In genomic region chr6:140283197-140283596, GRCh38 we compare ENCODE assay signal across 18 cellular contexts.
DNase-seq lines count a peak whose midpoint lies in the region; ATAC-seq and TF ChIP-seq lines count a peak whose summit lies in the region.
"Had no signal": no experiment of that assay in that cellular context is flagged by ENCODE, and none has a peak within 500 bp of the region (broad histone marks: within the 10 kb centered on the region; RNA-seq: fewer than 3 reads in every experiment).

No MANE protein-coding gene starts in this region.

- H3K9me3 ChIP-seq in GM23248 (ENCODE audit: low read depth) = no peaks in the 10 kb centered on the region
- no peaks in the 10 kb centered on the region for H3K9me3 ChIP-seq in body of pancreas
- H3K9me3 ChIP-seq: Caco-2 had no signal

- intact Hi-C loops in body of pancreas (cut with DNase I) = no loop called here

- no peaks in the 10 kb centered on the region for H3K9me3 Mint-ChIP-seq in stimulated activated memory B cell treated with anti-CD40 and anti-IgM and Interleukin-4, amounts not matched to agents 10 μg/mL and 1 μg/mL and 100 μg/mL, for 72 hours

- no peak for TF ChIP-seq CTCF in body of pancreas (IDR thresholded peaks at IDR 0.05)

- H3K4me1 ChIP-seq in GM23248 (ENCODE audit: insufficient read depth) (no peaks in the 10 kb centered on the region), body of pancreas (no peaks in the 10 kb centered on the region)

- no peaks in the 10 kb centered on the region for H3K4me1 Mint-ChIP-seq in stimulated activated memory B cell treated with anti-CD40 and anti-IgM and Interleukin-4, amounts not matched to agents 10 μg/mL and 1 μg/mL and 100 μg/mL, for 72 hours
- H3K4me1 Mint-ChIP-seq: CD4-positive, alpha-beta memory T cell had no signal

- no peaks in the 10 kb centered on the region for H3K36me3 ChIP-seq in GM23248 (ENCODE audit: low read depth)
- H3K36me3 ChIP-seq in body of pancreas (replicated peaks in 1 of 2; ENCODE audit: insufficient read depth in 1 of 2, low read depth in 2 of 2) = no peaks in the 10 kb centered on the region

- no peaks in the 10 kb centered on the region for H3K79me2 ChIP-seq in GM23248 (ENCODE audit: insufficient read depth)

- no peaks in the 10 kb centered on the region for H3K36me3 Mint-ChIP-seq in stimulated activated memory B cell treated with anti-CD40 and anti-IgM and Interleukin-4, amounts not matched to agents 10 μg/mL and 1 μg/mL and 100 μg/mL, for 72 hours
- H3K36me3 Mint-ChIP-seq: CD4-positive, alpha-beta memory T cell had no signal

- no peak overlapping the region for H3K4me2 ChIP-seq in GM23248 (ENCODE audit: unreplicated experiment)

- H3K4me3 Mint-ChIP-seq in stimulated activated memory B cell treated with anti-CD40 and anti-IgM and Interleukin-4, amounts not matched to agents 10 μg/mL and 1 μg/mL and 100 μg/mL, for 72 hours = no peak overlapping the region
- H3K4me3 Mint-ChIP-seq: CD4-positive, alpha-beta memory T cell had no signal

- TF ChIP-seq POLR2A in body of pancreas (IDR thresholded peaks at IDR 0.05) = no peak

- H3K27me3 ChIP-seq in GM23248 (replicated peaks; ENCODE audit: insufficient read depth) (no peaks in the 10 kb centered on the region), body of pancreas (no peaks in the 10 kb centered on the region)

- H3K27ac Mint-ChIP-seq in stimulated activated memory B cell treated with anti-CD40 and anti-IgM and Interleukin-4, amounts not matched to agents 10 μg/mL and 1 μg/mL and 100 μg/mL, for 72 hours = no peak overlapping the region
- H3K27ac Mint-ChIP-seq: CD4-positive, alpha-beta memory T cell had no signal

- H4K20me1 ChIP-seq in GM23248 (ENCODE audit: insufficient read depth) = no peaks in the 10 kb centered on the region

- no peaks in the 10 kb centered on the region for H3K9me2 ChIP-seq in GM23248 (ENCODE audit: insufficient read depth)

- ATAC-seq in body of pancreas = peak; percentile 38
- ATAC-seq in stimulated activated memory B cell treated with anti-CD40 and anti-IgM and Interleukin-4, amounts not matched to agents 10 μg/mL and 1 μg/mL and 100 μg/mL, for 72 hours = no peak
- ATAC-seq: GM12878 had no signal

- no peaks in the 10 kb centered on the region for H3K27me3 Mint-ChIP-seq in stimulated activated memory B cell treated with anti-CD40 and anti-IgM and Interleukin-4, amounts not matched to agents 10 μg/mL and 1 μg/mL and 100 μg/mL, for 72 hours
- H3K27me3 Mint-ChIP-seq: CD4-positive, alpha-beta memory T cell had no signal

- WGBS in GM23248 (ENCODE audit: low coverage in 1 of 2, low lambda C conversion rate in 2 of 2, missing lambda C conversion rate in 2 of 2), 2 experiments = 60 to 78% methylated on average over 2 of the region's 2 CpGs
- 17 to 21% methylated on average over 2 of the region's 2 CpGs for WGBS in body of pancreas, 2 donors

- H3K9ac ChIP-seq in GM23248 = no peak overlapping the region

- H3K4me3 ChIP-seq in GM23248 = no peak overlapping the region
- H3K4me3 ChIP-seq in body of pancreas = no peak overlapping the region
- H3K4me3 ChIP-seq: GM12878 had no signal

- H3K27ac ChIP-seq in GM23248 (no peak overlapping the region), body of pancreas (no peak overlapping the region)

- H3F3A ChIP-seq in GM23248 (ENCODE audit: insufficient read depth) = no peaks in the 10 kb centered on the region

- H2AFZ ChIP-seq in GM23248 = 0 out of 2 replicates have a peak overlapping the region, but pooled peaks have one; percentile 3

- in situ Hi-C loops in GM23248 (cut with MboI) = no loop called here

- DNase-seq in GM23248 (no peak), NCI-H1930 (lab: John Stamatoyannopoulos, UW) (peak; percentile 49 to 53), body of pancreas (no peak), renal cortical epithelial cell (ENCODE audit: low read depth) (peak; percentile 36), superior temporal gyrus (ENCODE audit: extremely low spot score) (no peak), GM19240 (ENCODE audit: insufficient read length, low spot score) (no peak), middle frontal gyrus (ENCODE audit: extremely low spot score, low spot score) (no peak)
- DNase-seq: C1 segment of cervical spinal cord; Caco-2; CD4-positive, alpha-beta memory T cell; DMS 273 treated with DMSO at 0.1 percent for 48 hours; DMS79; EL; GDM1; H7; HCEC 1CT had no signal

Comparison
In these comparisons a context has a peak if more than half of its experiments do, and no peak if none do; other contexts are left out.
1. DNase-seq: peak in NCI-H1930 (2 of 2) and renal cortical epithelial cell (single experiment); none in GM23248 (single experiment), body of pancreas (0 of 4), superior temporal gyrus (single experiment), GM19240 (single experiment) and middle frontal gyrus (single experiment).